Comparison of ENCODE assay signal across 9 cellular contexts in the genomic region with DNA sequence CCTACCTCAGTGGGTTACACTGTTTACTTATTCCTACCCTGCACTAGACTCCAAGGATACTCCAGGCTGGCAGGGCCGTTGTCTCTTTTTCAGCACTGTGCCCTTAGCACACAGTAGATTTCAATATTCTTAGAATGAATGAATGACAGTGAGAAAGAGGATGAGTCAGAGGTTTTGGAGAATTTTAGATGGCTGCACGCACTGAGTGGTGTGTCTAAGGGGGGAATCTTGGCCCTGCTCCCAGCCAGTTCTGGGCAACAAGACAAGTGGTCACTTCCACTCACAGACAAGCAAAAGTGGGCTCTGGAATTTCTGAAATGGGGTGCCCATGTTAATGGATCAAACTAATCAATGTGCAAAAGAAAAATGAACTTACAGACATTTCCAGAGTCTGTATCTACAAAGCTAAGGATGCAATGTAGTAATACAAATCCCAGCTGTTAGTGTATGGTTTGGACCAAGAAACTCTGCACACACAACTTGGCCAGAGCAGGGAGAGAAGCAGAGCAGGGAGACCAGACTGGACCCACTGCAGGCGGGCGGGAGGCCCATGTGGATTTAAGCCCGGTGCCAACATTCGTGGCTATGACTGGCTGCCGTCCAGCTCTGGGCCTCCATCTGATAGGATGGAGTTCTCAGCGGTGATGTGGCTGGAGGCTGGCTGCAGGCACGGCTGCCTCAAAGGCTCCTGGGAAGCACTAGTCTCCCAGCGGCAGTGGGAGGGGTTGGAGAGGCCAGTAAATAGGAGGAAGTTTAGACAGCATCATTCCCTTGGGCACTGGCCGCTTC.
A peak's percentile ranks its signal among the peaks of the same experiment; 100 is the strongest.
DNase-seq lines count a peak whose midpoint lies in the region; ATAC-seq and TF ChIP-seq lines count a peak whose summit lies in the region.
"Had no signal": no experiment of that assay in that cellular context is flagged by ENCODE, and none has a peak within 500 bp of the region (broad histone marks: within the 10 kb centered on the region; RNA-seq: fewer than 3 reads in every experiment).

No MANE protein-coding gene starts in this region.

- H3K4me1 ChIP-seq in trophoblast cell (ENCODE audit: control insufficient read depth in 1 of 2, insufficient read depth in 2 of 2, low read length in 2 of 2), result no peaks in the 10 kb centered on the region

- no peak overlapping the region for H3K14ac ChIP-seq in trophoblast cell (ENCODE audit: low read length)

- in situ Hi-C loops in Caki2 (cut with HindIII; ENCODE audit: low pct_unique_long_range_greater_than_20kb, low sequenced_read_pairs) (no loop called here), KBM-7 (cut with MboI; ENCODE audit: low pct_unique_long_range_greater_than_20kb, low sequenced_read_pairs) (no loop called here)

- ATAC-seq in GM18868 (IDR thresholded peaks at IDR 0.05; ENCODE audit: unreplicated experiment) (no peak), GM18505 (IDR thresholded peaks at IDR 0.05; ENCODE audit: unreplicated experiment) (no peak)

- no peak overlapping the region for H3K18ac ChIP-seq in trophoblast cell (ENCODE audit: low read length)

- H3K27ac ChIP-seq in trophoblast cell (ENCODE audit: low read depth, low read length), result no peak overlapping the region

- no peaks in the 10 kb centered on the region for H3K36me3 ChIP-seq in trophoblast cell (ENCODE audit: control insufficient read depth in 1 of 2, insufficient read depth in 2 of 2, low read length in 2 of 2)

- no peak overlapping the region for H3K23ac ChIP-seq in trophoblast cell (ENCODE audit: low read length)

- H2BK120ac ChIP-seq in trophoblast cell (ENCODE audit: insufficient read depth, low read length, poor library complexity), result no peak overlapping the region

- no peak overlapping the region for H3K4me2 ChIP-seq in trophoblast cell (ENCODE audit: low read length)

- peak; percentile 2 for DNase-seq in Caki2 (ENCODE audit: low read depth)
- peak; percentile 41 for DNase-seq in SK-N-DZ (ENCODE audit: low spot score)
- DNase-seq in fibroblast of pulmonary artery (ENCODE audit: low read depth), result peak; percentile 97
- peak; percentile 32 to 57 for DNase-seq in trophoblast cell
- DNase-seq in cortex of kidney (lab: John Stamatoyannopoulos, UW), result no peak
- no peak for DNase-seq in KBM-7
- DNase-seq: DND-41 had no signal

- H3K9me3 ChIP-seq in trophoblast cell (ENCODE audit: insufficient read depth, low read depth, low read length), result no peaks in the 10 kb centered on the region

- no peaks in the 10 kb centered on the region for H3K79me1 ChIP-seq in trophoblast cell (ENCODE audit: low read length)

- no peak for TF ChIP-seq CTCF in fibroblast of pulmonary artery (IDR thresholded peaks at IDR 0.05; ENCODE audit: low read length, missing control alignments)

- H2AK5ac ChIP-seq in trophoblast cell (ENCODE audit: low read length), result no peak overlapping the region

- no peak overlapping the region for H3K4ac ChIP-seq in trophoblast cell (ENCODE audit: low read depth, low read length)

- H2AFZ ChIP-seq in trophoblast cell (ENCODE audit: insufficient read depth, low read length, poor library complexity), result no peak overlapping the region

- TF ChIP-seq POLR2A in GM18505 (IDR thresholded peaks at IDR 0.05; ENCODE audit: borderline replicate concordance, extremely low read depth, insufficient read depth, insufficient read length), result no peak

- H4K8ac ChIP-seq in trophoblast cell (ENCODE audit: low read depth, low read length), result no peak overlapping the region

- H3K4me3 ChIP-seq in fibroblast of pulmonary artery (replicated peaks; ENCODE audit: low read depth, low read length) (peak overlapping the region; percentile 42), trophoblast cell (ENCODE audit: low read depth, low read length) (no peak overlapping the region)

- H3K79me2 ChIP-seq in trophoblast cell (ENCODE audit: control insufficient read depth, insufficient read depth, low read length, poor library complexity), result no peaks in the 10 kb centered on the region

- no peak overlapping the region for H4K12ac ChIP-seq in trophoblast cell (ENCODE audit: low read depth, low read length)

- H2BK5ac ChIP-seq in trophoblast cell (ENCODE audit: low read depth, low read length, poor library complexity), result no peak overlapping the region

- no peak overlapping the region for H3K9ac ChIP-seq in trophoblast cell (ENCODE audit: low read length)

- H2BK12ac ChIP-seq in trophoblast cell (ENCODE audit: low read length), result no peak overlapping the region

- H4K91ac ChIP-seq in trophoblast cell (ENCODE audit: low read depth, low read length), result no peak overlapping the region

- H3K27me3 ChIP-seq in trophoblast cell (ENCODE audit: insufficient read depth, low read length), result no peaks in the 10 kb centered on the region

- no CpG with 5 or more reads among the region's 11 CpGs for WGBS in trophoblast cell (ENCODE audit: extremely low coverage, insufficient coverage, insufficient read length)

Comparison
In these comparisons a context has a peak if more than half of its experiments do, and no peak if none do; other contexts are left out.
1. DNase-seq: peak in Caki2 (single experiment), SK-N-DZ (single experiment), fibroblast of pulmonary artery (single experiment) and trophoblast cell (2 of 2); none in cortex of kidney (single experiment) and KBM-7 (single experiment).